Comparison of ENCODE assay signal across 9 cellular contexts in the genomic region with DNA sequence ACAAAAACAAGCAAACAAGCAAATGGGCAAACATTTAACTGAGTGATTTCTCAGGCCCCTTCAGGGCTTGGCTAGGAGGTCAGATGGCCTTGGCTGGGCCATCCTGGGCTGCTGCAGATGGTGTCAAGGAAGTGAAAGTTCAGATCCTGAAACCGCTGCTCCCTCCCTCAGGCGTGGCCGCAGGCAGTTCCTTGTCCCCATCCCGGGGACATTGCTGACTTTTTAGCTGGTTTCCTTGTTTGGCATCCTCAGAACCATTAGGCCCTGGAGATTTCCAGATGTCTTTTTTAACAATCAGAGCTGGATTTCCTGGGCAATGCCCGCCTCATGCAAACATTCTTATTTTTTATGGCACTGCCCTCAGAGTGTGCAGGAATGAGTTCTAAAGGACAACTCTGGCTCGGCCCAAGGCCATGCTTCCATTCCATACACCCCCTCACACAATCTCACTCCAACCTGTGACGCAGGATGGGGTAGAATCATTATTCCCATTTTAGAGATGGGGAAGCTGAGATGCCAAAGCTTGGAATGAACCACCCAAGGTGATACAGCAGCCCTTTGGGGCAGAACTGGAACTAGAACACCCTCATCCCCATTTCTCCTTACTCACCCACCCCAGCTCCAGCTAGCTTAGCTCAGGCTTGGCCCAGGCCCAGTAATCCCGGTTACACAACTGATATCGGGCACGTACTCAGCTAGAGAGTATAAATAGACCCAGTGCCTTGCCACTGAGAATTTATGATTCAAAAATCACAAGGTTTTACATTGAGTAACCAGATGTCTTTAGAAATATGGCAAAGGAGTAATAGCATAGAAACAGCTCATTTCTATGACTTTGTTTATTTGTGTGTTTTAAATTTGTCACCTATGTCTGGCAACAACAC.
DNase-seq lines count a peak whose midpoint lies in the region; ATAC-seq, FAIRE-seq and TF ChIP-seq lines count a peak whose summit lies in the region.
"Had no signal": no experiment of that assay in that cellular context is flagged by ENCODE, and none has a peak within 500 bp of the region (broad histone marks: within the 10 kb centered on the region; RNA-seq: fewer than 3 reads in every experiment).

No MANE protein-coding gene starts in this region.

- no peaks in the 10 kb centered on the region for H3F3A ChIP-seq in PC-3 (ENCODE audit: low read length, unreplicated experiment)

- H3K27me3 Mint-ChIP-seq in activated CD4-positive, alpha-beta memory T cell treated with anti-CD3 and anti-CD28 coated beads, Interleukin-2, amount 10 ng/mL, durations not matched to agents 7 days and 5 days: peaks cover 11% of the 10 kb centered on the region

- peak; percentile 15 for ATAC-seq in PC-3

- intact Hi-C loops in PC-3 (cut with micrococcal nuclease): no loop called here
- intact Hi-C loops in posterior cingulate gyrus (cut with DNase I): no loop called here

- no peaks in the 10 kb centered on the region for H3K36me3 ChIP-seq in PC-3 (ENCODE audit: low read depth, low read length)

- no peaks in the 10 kb centered on the region; the same call in 1 of the 2 replicates for H3K4me1 ChIP-seq in PC-3 (ENCODE audit: insufficient read depth, low read length)

- H3K9me3 ChIP-seq in PC-3 (ENCODE audit: low read length): no peaks in the 10 kb centered on the region

- H3K4me2 ChIP-seq in PC-3 (ENCODE audit: low read length): no peak overlapping the region

- no peaks in the 10 kb centered on the region for H3K27me3 ChIP-seq in PC-3 (ENCODE audit: low read length)

- no peak overlapping the region for H3K4me3 ChIP-seq in PC-3 (ENCODE audit: low read length)

- no peak overlapping the region for H2AFZ ChIP-seq in PC-3 (ENCODE audit: low read length)

- no peak for TF ChIP-seq POLR2A in H54 (IDR thresholded peaks at IDR 0.05; ENCODE audit: low read depth, low read length)

- CTCF ChIA-PET in PC-3 (lab: Charles Lee): no interaction called here
- CTCF ChIA-PET in activated CD4-positive, alpha-beta memory T cell treated with anti-CD3 and anti-CD28 coated beads, Interleukin-2, amount 10 ng/mL, durations not matched to agents 7 days and 5 days (lab: Charles Lee): interaction anchor here (0.8 to 1.0 kb wide), 2 partner anchors 9 to 11 kb away, joined by 3 to 4 read pairs; no protein-coding TSS in a partner anchor

- H3K36me3 Mint-ChIP-seq in activated CD4-positive, alpha-beta memory T cell treated with anti-CD3 and anti-CD28 coated beads, Interleukin-2, amount 10 ng/mL, durations not matched to agents 7 days and 5 days (ENCODE audit: low read depth): no peaks in the 10 kb centered on the region

- DNase-seq in ELR (ENCODE audit: low read depth): peak; percentile 42
- peak; percentile 55 for DNase-seq in PC-3
- peak; percentile 94 for DNase-seq in fibroblast of peridontal ligament (ENCODE audit: extremely low read depth)
- peak in 8 of 10 donors; percentile 41 to 94 (median 70) for DNase-seq in posterior cingulate gyrus
- DNase-seq in NCI-H1417 treated with DMSO at 0.1 percent for 48 hours (lab: John Stamatoyannopoulos, UW): no peak
- DNase-seq in H54 (ENCODE audit: insufficient read length, low spot score): no peak
- DNase-seq in NCI-H1930 (lab: John Stamatoyannopoulos, UW): no peak
- DNase-seq in activated CD4-positive, alpha-beta memory T cell treated with anti-CD3 and anti-CD28 coated beads, Interleukin-2, amount 10 ng/mL, durations not matched to agents 7 days and 5 days: no peak

- TF ChIP-seq CTCF in PC-3 (conservative IDR thresholded peaks at IDR 0.05; ENCODE audit: low read depth, low read length): no peak

- H3K79me2 ChIP-seq in PC-3 (ENCODE audit: low read length): no peaks in the 10 kb centered on the region

- H3K27ac Mint-ChIP-seq in activated CD4-positive, alpha-beta memory T cell treated with anti-CD3 and anti-CD28 coated beads, Interleukin-2, amount 10 ng/mL, durations not matched to agents 7 days and 5 days: no peak overlapping the region

- H3K27ac ChIP-seq in PC-3 (ENCODE audit: low read length): no peak overlapping the region

- H3K4me1 Mint-ChIP-seq in activated CD4-positive, alpha-beta memory T cell treated with anti-CD3 and anti-CD28 coated beads, Interleukin-2, amount 10 ng/mL, durations not matched to agents 7 days and 5 days: no peaks in the 10 kb centered on the region

- H3K9me3 Mint-ChIP-seq in activated CD4-positive, alpha-beta memory T cell treated with anti-CD3 and anti-CD28 coated beads, Interleukin-2, amount 10 ng/mL, durations not matched to agents 7 days and 5 days: no peaks in the 10 kb centered on the region

- H4K20me1 ChIP-seq in PC-3 (ENCODE audit: low read length): no peaks in the 10 kb centered on the region

- BruUV-seq in PC-3 (replicated peaks; lab: Mats Ljungman, UMichigan): no TSS peak

- H3K9me2 ChIP-seq in PC-3 (replicated peaks; ENCODE audit: low read length): no peaks in the 10 kb centered on the region

- no peak overlapping the region for H3K9ac ChIP-seq in PC-3 (ENCODE audit: low read length)

- no peak overlapping the region for H3K4me3 Mint-ChIP-seq in activated CD4-positive, alpha-beta memory T cell treated with anti-CD3 and anti-CD28 coated beads, Interleukin-2, amount 10 ng/mL, durations not matched to agents 7 days and 5 days

- POLR2A ChIA-PET in PC-3 (lab: Charles Lee; ENCODE audit: unreplicated experiment): no interaction called here
- POLR2A ChIA-PET in activated CD4-positive, alpha-beta memory T cell treated with anti-CD3 and anti-CD28 coated beads, Interleukin-2, amount 10 ng/mL, durations not matched to agents 7 days and 5 days (lab: Charles Lee): interaction anchor here (0.8 kb wide), 1 partner anchor 17 kb away, joined by 3 read pairs; no protein-coding TSS in a partner anchor

- FAIRE-seq in H54 (lab: Jason Lieb, UNC): no peak
- FAIRE-seq: islet of Langerhans had no signal

Comparison
In these comparisons a context has a peak if more than half of its experiments do, and no peak if none do; other contexts are left out.
1. DNase-seq: peak in ELR (single experiment), PC-3 (single experiment), fibroblast of peridontal ligament (single experiment) and posterior cingulate gyrus (8 of 10); none in NCI-H1417 treated with DMSO at 0.1 percent for 48 hours (single experiment), H54 (single experiment), NCI-H1930 (0 of 2) and activated CD4-positive, alpha-beta memory T cell treated with anti-CD3 and anti-CD28 coated beads, Interleukin-2, amount 10 ng/mL, durations not matched to agents 7 days and 5 days (single experiment).